ENCODE assay signal across 21 cellular contexts in genomic region chr9:7333714-7334113, GRCh38.
"Had no signal": no experiment of that assay in that cellular context is flagged by ENCODE, and none has a peak within 500 bp of the region (broad histone marks: within the 10 kb centered on the region; RNA-seq: fewer than 3 reads in every experiment).

No MANE protein-coding gene starts in this region.

- H3K9me3 ChIP-seq: MG63, SJSA1 had no signal

- H3K4me2 ChIP-seq: KMS-11 had no signal

- H3K4me3 Mint-ChIP-seq: activated B cell treated with CpG ODN at 0.5 μM for 24 hours; activated CD4-positive, alpha-beta memory T cell treated with anti-CD3 and anti-CD28 coated beads for 36 hours; activated CD4-positive, alpha-beta T cell treated with anti-CD3 and anti-CD28 coated beads, Interleukin-2, amount 10 ng/mL, durations not matched to agents 7 days and 5 days; activated naive CD8-positive, alpha-beta T cell; activated T-cell treated with anti-CD3 and anti-CD28 coated beads, Interleukin-2, amount 50 U/mL, for 4 hours; T-helper 17 cell had no signal

- H3K9me3 Mint-ChIP-seq: activated B cell treated with CpG ODN at 0.5 μM for 24 hours; activated CD4-positive, alpha-beta memory T cell treated with anti-CD3 and anti-CD28 coated beads for 36 hours; activated CD4-positive, alpha-beta T cell treated with anti-CD3 and anti-CD28 coated beads, Interleukin-2, amount 10 ng/mL, durations not matched to agents 7 days and 5 days; activated T-cell treated with anti-CD3 and anti-CD28 coated beads, Interleukin-2, amount 50 U/mL, for 4 hours had no signal

- H3K27ac Mint-ChIP-seq: activated B cell treated with CpG ODN at 0.5 μM for 24 hours; activated CD4-positive, alpha-beta memory T cell treated with anti-CD3 and anti-CD28 coated beads for 36 hours; activated CD4-positive, alpha-beta T cell treated with anti-CD3 and anti-CD28 coated beads, Interleukin-2, amount 10 ng/mL, durations not matched to agents 7 days and 5 days; activated naive CD8-positive, alpha-beta T cell; T-helper 17 cell had no signal

- H3K27me3 ChIP-seq: MG63, SJSA1 had no signal

- DNase-seq: activated B cell treated with CpG ODN at 0.5 μM for 24 hours; activated CD4-positive, alpha-beta memory T cell treated with anti-CD3 and anti-CD28 coated beads for 36 hours; activated CD4-positive, alpha-beta T cell treated with anti-CD3 and anti-CD28 coated beads, Interleukin-2, amount 10 ng/mL, durations not matched to agents 7 days and 5 days; activated CD8-positive, alpha-beta memory T cell treated with anti-CD3 and anti-CD28 coated beads for 24 hours; activated effector memory CD4-positive, alpha-beta T cell treated with anti-CD3 and anti-CD28 coated beads, Interleukin-2, amount 50 U/mL, for 16 hours; activated naive CD4-positive, alpha-beta T cell treated with Interleukin-2 at 50 U/mL for 16 hours; activated T-cell treated with anti-CD3 and anti-CD28 coated beads, Interleukin-2, amount 50 U/mL, for 4 hours; cerebellar nuclear complex; MG63; MV-4-11; NCI-H1092 treated with DMSO at 0.1 percent for 48 hours; NCI-H1436; NCI-H1694 treated with DMSO at 0.1 percent for 48 hours; NCI-H2081; NK-92 treated with Interleukin-12 subunit alpha and Interleukin-12 subunit beta, amount 100 ng/mL, for 24 hours; SHP77; T-helper 17 cell; T-helper 9 cell had no signal

- H3K27ac ChIP-seq: KMS-11, SJSA1 had no signal

- H3K36me3 Mint-ChIP-seq: activated CD4-positive, alpha-beta memory T cell treated with anti-CD3 and anti-CD28 coated beads for 36 hours; activated naive CD8-positive, alpha-beta T cell had no signal

- H3K4me1 Mint-ChIP-seq: activated B cell treated with CpG ODN at 0.5 μM for 24 hours; activated CD4-positive, alpha-beta T cell treated with anti-CD3 and anti-CD28 coated beads, Interleukin-2, amount 10 ng/mL, durations not matched to agents 7 days and 5 days; T-helper 17 cell had no signal

- ATAC-seq: activated T-cell treated with anti-CD3 and anti-CD28 coated beads, Interleukin-2, amount 50 U/mL, for 4 hours; T-helper 17 cell had no signal

- H3K4me1 ChIP-seq: SJSA1 had no signal

- H3K9ac ChIP-seq: KMS-11 had no signal

- H3K36me3 ChIP-seq: MG63, SJSA1 had no signal

- H3K4me3 ChIP-seq: MG63, SJSA1 had no signal
